Comparison of ENCODE assay signal across 1 cellular context in the genomic region with DNA sequence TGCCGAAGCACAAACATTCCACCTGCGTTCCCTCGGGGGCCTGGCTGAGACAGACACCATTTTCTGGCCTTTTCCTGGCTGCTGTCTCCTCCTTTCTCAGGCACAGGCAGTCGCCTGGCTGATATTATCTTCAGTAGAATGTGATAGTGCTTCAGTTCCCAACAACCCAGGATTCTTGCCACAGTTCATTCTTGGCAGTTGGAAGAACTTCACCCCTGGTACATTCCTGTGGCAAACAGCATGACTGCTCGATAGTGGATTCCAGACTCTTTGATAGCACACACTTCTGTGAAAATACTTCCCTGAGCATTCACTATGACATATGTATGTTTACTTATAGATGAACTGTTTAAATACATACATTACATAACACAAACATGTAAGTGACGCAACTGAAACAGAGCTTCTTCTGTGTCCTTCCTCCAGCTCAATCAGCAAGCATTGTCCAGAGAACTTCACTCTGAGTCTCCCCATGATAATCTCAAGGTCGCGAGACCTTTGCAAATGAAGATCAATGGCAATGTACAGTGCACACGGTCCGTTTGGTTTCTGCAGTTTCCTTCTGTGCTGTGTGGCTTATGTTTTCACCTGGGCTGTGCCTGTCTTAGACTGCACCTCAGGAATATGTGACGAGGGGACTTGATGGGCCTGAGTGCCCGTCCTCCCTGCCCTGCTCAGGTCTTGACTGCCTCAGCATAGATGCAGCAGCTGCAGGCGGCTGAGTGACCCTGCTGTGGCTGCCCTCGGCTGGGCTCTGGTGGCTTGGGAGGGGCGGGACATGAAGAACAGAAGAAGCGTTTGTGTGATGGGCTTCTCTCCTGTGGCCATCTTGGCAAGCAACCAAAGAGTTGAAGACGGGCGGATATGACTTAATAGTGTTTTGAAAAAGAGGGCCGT.
TF ChIP-seq lines count a peak whose summit lies in the region.

No MANE protein-coding gene starts in this region.

TF ChIP-seq in HepG2, 621 proteins besides CTCF, POLR2A, EP300 and RAD21 (continued from another document and continues in another):
- TF ChIP-seq, protein P1, sequence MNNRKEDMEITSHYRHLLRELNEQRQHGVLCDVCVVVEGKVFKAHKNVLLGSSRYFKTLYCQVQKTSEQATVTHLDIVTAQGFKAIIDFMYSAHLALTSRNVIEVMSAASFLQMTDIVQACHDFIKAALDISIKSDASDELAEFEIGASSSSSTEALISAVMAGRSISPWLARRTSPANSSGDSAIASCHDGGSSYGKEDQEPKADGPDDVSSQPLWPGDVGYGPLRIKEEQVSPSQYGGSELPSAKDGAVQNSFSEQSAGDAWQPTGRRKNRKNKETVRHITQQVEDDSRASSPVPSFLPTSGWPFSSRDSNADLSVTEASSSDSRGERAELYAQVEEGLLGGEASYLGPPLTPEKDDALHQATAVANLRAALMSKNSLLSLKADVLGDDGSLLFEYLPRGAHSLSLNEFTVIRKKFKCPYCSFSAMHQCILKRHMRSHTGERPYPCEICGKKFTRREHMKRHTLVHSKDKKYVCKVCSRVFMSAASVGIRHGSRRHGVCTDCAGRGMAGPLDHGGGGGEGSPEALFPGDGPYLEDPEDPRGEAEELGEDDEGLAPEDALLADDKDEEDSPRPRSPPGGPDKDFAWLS (CRISPR knock-in tag; IDR thresholded peaks at IDR 0.05; ENCODE audit: borderline replicate concordance), result no peak
- TF ChIP-seq XRCC5 (optimal IDR thresholded peaks at IDR 0.05; ENCODE audit: low read length) (peak; percentile 54), TBX3 (IDR thresholded peaks at IDR 0.05; ENCODE audit: borderline replicate concordance) (peak; percentile 74; the same call in 1 of the 2 replicates), CEBPB (IDR thresholded peaks at IDR 0.05; ENCODE audit: borderline replicate concordance, low read depth, low read length) (peak; percentile 98), MLX (CRISPR knock-in tag; IDR thresholded peaks at IDR 0.05) (no peak), ZNF674 (CRISPR knock-in tag; IDR thresholded peaks at IDR 0.05; ENCODE audit: low read depth) (no peak), ZNF816 (CRISPR knock-in tag; IDR thresholded peaks at IDR 0.05; ENCODE audit: borderline replicate concordance) (no peak; the same call in 1 of the 2 replicates), HMG20A (CRISPR knock-in tag; IDR thresholded peaks at IDR 0.05; ENCODE audit: borderline replicate concordance) (peak; percentile 93; the same call in 1 of the 2 replicates), ZSCAN30 (CRISPR knock-in tag; IDR thresholded peaks at IDR 0.05) (no peak), ZNF282 (IDR thresholded peaks at IDR 0.05; ENCODE audit: partially characterized antibody) (no peak), SRSF1 (optimal IDR thresholded peaks at IDR 0.05; ENCODE audit: low read depth, low read length) (no peak), ZNF207 (IDR thresholded peaks at IDR 0.05; ENCODE audit: borderline replicate concordance) (no peak), ZGPAT (CRISPR knock-in tag; IDR thresholded peaks at IDR 0.05) (peak; percentile 72), ZNF547 (CRISPR knock-in tag; IDR thresholded peaks at IDR 0.05) (no peak), KDM3A (CRISPR knock-in tag; IDR thresholded peaks at IDR 0.05; ENCODE audit: low read depth) (peak; percentile 77; the same call in 1 of the 2 replicates), FOXP1 (IDR thresholded peaks at IDR 0.05) (peak; percentile 67; the same call in 1 of the 2 replicates), FOXP1 (CRISPR knock-in tag; IDR thresholded peaks at IDR 0.05) (peak; percentile 90), SOX5 (CRISPR knock-in tag; IDR thresholded peaks at IDR 0.05; ENCODE audit: borderline replicate concordance) (peak; percentile 89), HHEX (CRISPR knock-in tag; IDR thresholded peaks at IDR 0.05) (peak; percentile 31; the same call in 1 of the 2 replicates), THAP8 (CRISPR knock-in tag; IDR thresholded peaks at IDR 0.05; ENCODE audit: borderline replicate concordance) (no peak), SAFB2 (CRISPR knock-in tag; IDR thresholded peaks at IDR 0.05; ENCODE audit: borderline replicate concordance, low read depth) (peak; percentile 39; the same call in 1 of the 2 replicates), HNRNPL (IDR thresholded peaks at IDR 0.05; ENCODE audit: low read depth, low read length) (no peak), PAXIP1 (CRISPR knock-in tag; conservative IDR thresholded peaks at IDR 0.05) (peak; percentile 90), NCOA1 (CRISPR knock-in tag; IDR thresholded peaks at IDR 0.05) (no peak), MIXL1 (CRISPR knock-in tag; IDR thresholded peaks at IDR 0.05) (peak; percentile 76), ISL2 (CRISPR knock-in tag; IDR thresholded peaks at IDR 0.05) (peak; percentile 85), DPF2 (CRISPR knock-in tag; IDR thresholded peaks at IDR 0.05; ENCODE audit: borderline replicate concordance, low read depth) (peak; percentile 72; the same call in 1 of the 2 replicates), SNAPC2 (CRISPR knock-in tag; IDR thresholded peaks at IDR 0.05) (peak; percentile 36; the same call in 1 of the 2 replicates)
- TF ChIP-seq, protein P2, sequence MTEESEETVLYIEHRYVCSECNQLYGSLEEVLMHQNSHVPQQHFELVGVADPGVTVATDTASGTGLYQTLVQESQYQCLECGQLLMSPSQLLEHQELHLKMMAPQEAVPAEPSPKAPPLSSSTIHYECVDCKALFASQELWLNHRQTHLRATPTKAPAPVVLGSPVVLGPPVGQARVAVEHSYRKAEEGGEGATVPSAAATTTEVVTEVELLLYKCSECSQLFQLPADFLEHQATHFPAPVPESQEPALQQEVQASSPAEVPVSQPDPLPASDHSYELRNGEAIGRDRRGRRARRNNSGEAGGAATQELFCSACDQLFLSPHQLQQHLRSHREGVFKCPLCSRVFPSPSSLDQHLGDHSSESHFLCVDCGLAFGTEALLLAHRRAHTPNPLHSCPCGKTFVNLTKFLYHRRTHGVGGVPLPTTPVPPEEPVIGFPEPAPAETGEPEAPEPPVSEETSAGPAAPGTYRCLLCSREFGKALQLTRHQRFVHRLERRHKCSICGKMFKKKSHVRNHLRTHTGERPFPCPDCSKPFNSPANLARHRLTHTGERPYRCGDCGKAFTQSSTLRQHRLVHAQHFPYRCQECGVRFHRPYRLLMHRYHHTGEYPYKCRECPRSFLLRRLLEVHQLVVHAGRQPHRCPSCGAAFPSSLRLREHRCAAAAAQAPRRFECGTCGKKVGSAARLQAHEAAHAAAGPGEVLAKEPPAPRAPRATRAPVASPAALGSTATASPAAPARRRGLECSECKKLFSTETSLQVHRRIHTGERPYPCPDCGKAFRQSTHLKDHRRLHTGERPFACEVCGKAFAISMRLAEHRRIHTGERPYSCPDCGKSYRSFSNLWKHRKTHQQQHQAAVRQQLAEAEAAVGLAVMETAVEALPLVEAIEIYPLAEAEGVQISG (CRISPR knock-in tag; IDR thresholded peaks at IDR 0.05), result 0 out of 2 replicates have a peak, but pooled peaks have one; percentile 22
- TF ChIP-seq, protein P3, sequence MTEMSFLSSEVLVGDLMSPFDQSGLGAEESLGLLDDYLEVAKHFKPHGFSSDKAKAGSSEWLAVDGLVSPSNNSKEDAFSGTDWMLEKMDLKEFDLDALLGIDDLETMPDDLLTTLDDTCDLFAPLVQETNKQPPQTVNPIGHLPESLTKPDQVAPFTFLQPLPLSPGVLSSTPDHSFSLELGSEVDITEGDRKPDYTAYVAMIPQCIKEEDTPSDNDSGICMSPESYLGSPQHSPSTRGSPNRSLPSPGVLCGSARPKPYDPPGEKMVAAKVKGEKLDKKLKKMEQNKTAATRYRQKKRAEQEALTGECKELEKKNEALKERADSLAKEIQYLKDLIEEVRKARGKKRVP (CRISPR knock-in tag; IDR thresholded peaks at IDR 0.05), result peak in 1 of 2 experiments; percentile 93; a peak in 2 of 4 replicates
- TF ChIP-seq, protein P4, sequence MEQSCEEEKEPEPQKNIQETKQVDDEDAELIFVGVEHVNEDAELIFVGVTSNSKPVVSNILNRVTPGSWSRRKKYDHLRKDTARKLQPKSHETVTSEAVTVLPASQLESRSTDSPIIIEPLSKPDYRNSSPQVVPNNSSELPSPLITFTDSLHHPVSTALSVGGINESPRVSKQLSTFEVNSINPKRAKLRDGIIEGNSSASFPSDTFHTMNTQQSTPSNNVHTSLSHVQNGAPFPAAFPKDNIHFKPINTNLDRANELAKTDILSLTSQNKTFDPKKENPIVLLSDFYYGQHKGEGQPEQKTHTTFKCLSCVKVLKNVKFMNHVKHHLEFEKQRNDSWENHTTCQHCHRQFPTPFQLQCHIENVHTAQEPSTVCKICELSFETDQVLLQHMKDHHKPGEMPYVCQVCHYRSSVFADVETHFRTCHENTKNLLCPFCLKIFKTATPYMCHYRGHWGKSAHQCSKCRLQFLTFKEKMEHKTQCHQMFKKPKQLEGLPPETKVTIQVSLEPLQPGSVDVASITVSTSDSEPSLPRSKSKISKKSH (CRISPR knock-in tag; IDR thresholded peaks at IDR 0.05; ENCODE audit: borderline replicate concordance), result no peak
- TF ChIP-seq, protein P5, sequence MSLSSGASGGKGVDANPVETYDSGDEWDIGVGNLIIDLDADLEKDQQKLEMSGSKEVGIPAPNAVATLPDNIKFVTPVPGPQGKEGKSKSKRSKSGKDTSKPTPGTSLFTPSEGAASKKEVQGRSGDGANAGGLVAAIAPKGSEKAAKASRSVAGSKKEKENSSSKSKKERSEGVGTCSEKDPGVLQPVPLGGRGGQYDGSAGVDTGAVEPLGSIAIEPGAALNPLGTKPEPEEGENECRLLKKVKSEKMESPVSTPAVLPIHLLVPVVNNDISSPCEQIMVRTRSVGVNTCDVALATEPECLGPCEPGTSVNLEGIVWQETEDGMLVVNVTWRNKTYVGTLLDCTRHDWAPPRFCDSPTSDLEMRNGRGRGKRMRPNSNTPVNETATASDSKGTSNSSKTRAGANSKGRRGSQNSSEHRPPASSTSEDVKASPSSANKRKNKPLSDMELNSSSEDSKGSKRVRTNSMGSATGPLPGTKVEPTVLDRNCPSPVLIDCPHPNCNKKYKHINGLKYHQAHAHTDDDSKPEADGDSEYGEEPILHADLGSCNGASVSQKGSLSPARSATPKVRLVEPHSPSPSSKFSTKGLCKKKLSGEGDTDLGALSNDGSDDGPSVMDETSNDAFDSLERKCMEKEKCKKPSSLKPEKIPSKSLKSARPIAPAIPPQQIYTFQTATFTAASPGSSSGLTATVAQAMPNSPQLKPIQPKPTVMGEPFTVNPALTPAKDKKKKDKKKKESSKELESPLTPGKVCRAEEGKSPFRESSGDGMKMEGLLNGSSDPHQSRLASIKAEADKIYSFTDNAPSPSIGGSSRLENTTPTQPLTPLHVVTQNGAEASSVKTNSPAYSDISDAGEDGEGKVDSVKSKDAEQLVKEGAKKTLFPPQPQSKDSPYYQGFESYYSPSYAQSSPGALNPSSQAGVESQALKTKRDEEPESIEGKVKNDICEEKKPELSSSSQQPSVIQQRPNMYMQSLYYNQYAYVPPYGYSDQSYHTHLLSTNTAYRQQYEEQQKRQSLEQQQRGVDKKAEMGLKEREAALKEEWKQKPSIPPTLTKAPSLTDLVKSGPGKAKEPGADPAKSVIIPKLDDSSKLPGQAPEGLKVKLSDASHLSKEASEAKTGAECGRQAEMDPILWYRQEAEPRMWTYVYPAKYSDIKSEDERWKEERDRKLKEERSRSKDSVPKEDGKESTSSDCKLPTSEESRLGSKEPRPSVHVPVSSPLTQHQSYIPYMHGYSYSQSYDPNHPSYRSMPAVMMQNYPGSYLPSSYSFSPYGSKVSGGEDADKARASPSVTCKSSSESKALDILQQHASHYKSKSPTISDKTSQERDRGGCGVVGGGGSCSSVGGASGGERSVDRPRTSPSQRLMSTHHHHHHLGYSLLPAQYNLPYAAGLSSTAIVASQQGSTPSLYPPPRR (CRISPR knock-in tag; IDR thresholded peaks at IDR 0.05; ENCODE audit: borderline replicate concordance), result peak; percentile 67; the same call in 1 of the 2 replicates
